Comparison of ENCODE assay signal across 3 cellular contexts in genomic region chr9:113566011-113566711, GRCh38.
TF ChIP-seq lines count a peak whose summit lies in the region.

No MANE protein-coding gene starts in this region.

TF ChIP-seq in HCT116, 20 proteins besides CTCF, POLR2A, EP300 and RAD21 (continued from another document):
- TF ChIP-seq MAX (IDR thresholded peaks at IDR 0.05) (no peak), YY1 (IDR thresholded peaks at IDR 0.05; ENCODE audit: extremely low read depth, insufficient replicate concordance, low read depth, low read length) (no peak), ZNF274 (IDR thresholded peaks at IDR 0.05; ENCODE audit: low read depth, low read length) (no peak), EZH2 (IDR thresholded peaks at IDR 0.05) (no peak), ELF1 (IDR thresholded peaks at IDR 0.05; ENCODE audit: borderline replicate concordance, low read depth) (no peak), ZBTB33 (IDR thresholded peaks at IDR 0.05; ENCODE audit: extremely low read depth, insufficient replicate concordance, low read length) (no peak), REST (IDR thresholded peaks at IDR 0.05; ENCODE audit: low read depth) (no peak), CEBPB (IDR thresholded peaks at IDR 0.05; ENCODE audit: low read depth) (no peak), TCF7L2 (IDR thresholded peaks at IDR 0.05; ENCODE audit: borderline replicate concordance, extremely low read depth, insufficient read depth, insufficient read length) (no peak), ATF3 (IDR thresholded peaks at IDR 0.05) (no peak), SIN3A (IDR thresholded peaks at IDR 0.05; ENCODE audit: low read depth) (no peak), EGR1 (IDR thresholded peaks at IDR 0.05; ENCODE audit: low read depth) (no peak), POLR2AphosphoS5 (IDR thresholded peaks at IDR 0.05; ENCODE audit: low read depth, low read length) (no peak)
TF ChIP-seq in HCT116: peak in this region for 0.

TF ChIP-seq in GM12878, 131 proteins besides CTCF, POLR2A, EP300 and RAD21 (continued from another document):
- no peak for TF ChIP-seq ZBTB33 (IDR thresholded peaks at IDR 0.05)

TF ChIP-seq in HEK293T, 16 proteins besides CTCF, POLR2A, EP300 and RAD21 (continued from another document):
- no peak for TF ChIP-seq ARNT (IDR thresholded peaks at IDR 0.05)
TF ChIP-seq in HEK293T: peak in this region for 0.
